15 cellular contexts compared by ENCODE assay signal in genomic region chr14:90475298-90475697, GRCh38.
DNase-seq lines count a peak whose midpoint lies in the region; TF ChIP-seq lines count a peak whose summit lies in the region.
"Had no signal": no experiment of that assay in that cellular context is flagged by ENCODE, and none has a peak within 500 bp of the region (broad histone marks: within the 10 kb centered on the region; RNA-seq: fewer than 3 reads in every experiment).

No MANE protein-coding gene starts in this region.

- H3K27me3 ChIP-seq in mesenchymal stem cell (ENCODE audit: control insufficient read depth in 1 of 2, insufficient read depth in 1 of 2, low read length in 2 of 2), result peaks cover 0 to 3% of the 10 kb centered on the region in 2 experiments

- no peak overlapping the region for H2BK5ac ChIP-seq in mesenchymal stem cell (ENCODE audit: low read depth, low read length, poor library complexity, severe bottlenecking)

- H3K4me3 ChIP-seq in HEK293 (ENCODE audit: low read depth, low read length) (no peak overlapping the region), astrocyte of the spinal cord (ENCODE audit: low read depth, low read length) (no peak overlapping the region), mesenchymal stem cell (ENCODE audit: insufficient read depth in 1 of 2, low read depth in 1 of 2, low read length in 2 of 2) (no peak overlapping the region)

- in situ Hi-C loops in astrocyte of the spinal cord (cut with HindIII; ENCODE audit: low sequenced_read_pairs), result no loop called here

- H3K36me3 ChIP-seq in HEK293 (ENCODE audit: control insufficient read depth in 2 of 2, insufficient read depth in 1 of 2, low read length in 2 of 2) (no peaks in the 10 kb centered on the region), mesenchymal stem cell (ENCODE audit: control insufficient read depth in 1 of 2, insufficient read depth in 2 of 2, low read depth in 1 of 2, low read length in 2 of 2) (no peaks in the 10 kb centered on the region)

- no peak for TF ChIP-seq CTCF in HEK293 (tag by site-specific recombination; IDR thresholded peaks at IDR 0.05)
- no peak for TF ChIP-seq CTCF in astrocyte of the spinal cord (IDR thresholded peaks at IDR 0.05; ENCODE audit: low read depth, low read length)

- no peak overlapping the region for H3K14ac ChIP-seq in mesenchymal stem cell (ENCODE audit: low read length in 2 of 2)

- H3K9me3 ChIP-seq in HEK293 (ENCODE audit: control insufficient read depth, insufficient read depth, low read depth, low read length), result no peaks in the 10 kb centered on the region
- H3K9me3 ChIP-seq in mesenchymal stem cell (ENCODE audit: control insufficient read depth, low read length), result peaks cover 39% of the 10 kb centered on the region

- 50% methylated on average over 2 of the region's 3 CpGs for WGBS in mesenchymal stem cell

- no peak overlapping the region for H2AFZ ChIP-seq in mesenchymal stem cell (ENCODE audit: low read depth, low read length)

- no peaks in the 10 kb centered on the region for H3K79me1 ChIP-seq in mesenchymal stem cell (replicated peaks; ENCODE audit: low read length, poor library complexity, severe bottlenecking)

- H3K4me2 ChIP-seq in mesenchymal stem cell (ENCODE audit: low read length, poor library complexity, severe bottlenecking), result no peak overlapping the region

- no peak overlapping the region for H3K4ac ChIP-seq in mesenchymal stem cell (ENCODE audit: low read depth in 1 of 2, low read length in 2 of 2)

- POLR2A ChIA-PET in HEK293 (lab: Yijun Ruan, JAX), result no interaction called here

- no peak overlapping the region for H3K18ac ChIP-seq in mesenchymal stem cell (ENCODE audit: low read depth in 1 of 2, low read length in 2 of 2)

- H3K9ac ChIP-seq in mesenchymal stem cell (ENCODE audit: low read length), result no peak overlapping the region

- H2AK5ac ChIP-seq in mesenchymal stem cell (ENCODE audit: low read length, severe bottlenecking), result no peak overlapping the region

- no peak overlapping the region for H4K91ac ChIP-seq in mesenchymal stem cell (ENCODE audit: low read length)

- CTCF ChIA-PET in HEK293 (lab: Yijun Ruan, JAX), result interaction anchor here (0.9 kb wide), 1 partner anchor 1733 kb away, joined by 3 read pairs; no protein-coding TSS in a partner anchor

- H4K8ac ChIP-seq in mesenchymal stem cell (ENCODE audit: low read length), result no peak overlapping the region

- no peak overlapping the region for H3K23ac ChIP-seq in mesenchymal stem cell (ENCODE audit: low read length in 2 of 2)

- DNase-seq in NAMALWA (ENCODE audit: low spot score), result peak; percentile 21
- peak; percentile 9 for DNase-seq in astrocyte of the spinal cord (ENCODE audit: low read depth, low spot score)
- peak; percentile 12 for DNase-seq in mesenchymal stem cell
- no peak for DNase-seq in germinal center (ENCODE audit: low spot score)
- no peak for DNase-seq in DMS79 treated with DMSO at 0.1 percent for 48 hours (lab: John Stamatoyannopoulos, UW)
- DNase-seq in middle frontal gyrus (ENCODE audit: extremely low spot score, low spot score), result no peak
- DNase-seq: C1 segment of cervical spinal cord; Calu3; CD4-positive, alpha-beta memory T cell; COR-L47; DMS53; DND-41; H9; HFFc6 had no signal

- no peak overlapping the region for H2BK12ac ChIP-seq in mesenchymal stem cell (ENCODE audit: low read length in 2 of 2)

- H3K27ac ChIP-seq in HEK293 (ENCODE audit: extremely low read depth, low read depth, low read length), result no peak overlapping the region
- no peak overlapping the region for H3K27ac ChIP-seq in mesenchymal stem cell (ENCODE audit: low read length, poor library complexity, severe bottlenecking)

- no peak overlapping the region for H2BK120ac ChIP-seq in mesenchymal stem cell (ENCODE audit: low read depth, low read length)

- no peak overlapping the region for H2BK15ac ChIP-seq in mesenchymal stem cell (ENCODE audit: low read depth, poor library complexity, severe bottlenecking)

- no peaks in the 10 kb centered on the region for H3K4me1 ChIP-seq in HEK293 (ENCODE audit: control insufficient read depth, insufficient read depth, low read length)
- no peaks in the 10 kb centered on the region for H3K4me1 ChIP-seq in mesenchymal stem cell (ENCODE audit: control insufficient read depth, insufficient read depth, low read depth, low read length)

TF ChIP-seq in HEK293, 187 proteins besides CTCF, POLR2A, EP300 and RAD21:
- no peak for TF ChIP-seq HOXD13 (CRISPR knock-in tag; IDR thresholded peaks at IDR 0.05; ENCODE audit: borderline replicate concordance)
- TF ChIP-seq, protein P1, sequence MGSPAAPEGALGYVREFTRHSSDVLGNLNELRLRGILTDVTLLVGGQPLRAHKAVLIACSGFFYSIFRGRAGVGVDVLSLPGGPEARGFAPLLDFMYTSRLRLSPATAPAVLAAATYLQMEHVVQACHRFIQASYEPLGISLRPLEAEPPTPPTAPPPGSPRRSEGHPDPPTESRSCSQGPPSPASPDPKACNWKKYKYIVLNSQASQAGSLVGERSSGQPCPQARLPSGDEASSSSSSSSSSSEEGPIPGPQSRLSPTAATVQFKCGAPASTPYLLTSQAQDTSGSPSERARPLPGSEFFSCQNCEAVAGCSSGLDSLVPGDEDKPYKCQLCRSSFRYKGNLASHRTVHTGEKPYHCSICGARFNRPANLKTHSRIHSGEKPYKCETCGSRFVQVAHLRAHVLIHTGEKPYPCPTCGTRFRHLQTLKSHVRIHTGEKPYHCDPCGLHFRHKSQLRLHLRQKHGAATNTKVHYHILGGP (tag by site-specific recombination; IDR thresholded peaks at IDR 0.05), result peak; percentile 41; the same call in 1 of the 2 replicates
- peak; percentile 90 for TF ChIP-seq SETDB1 (IDR thresholded peaks at IDR 0.05; ENCODE audit: insufficient read length, low read length)
- TF ChIP-seq ZNF521 (tag by site-specific recombination; IDR thresholded peaks at IDR 0.05), result no peak
- 0 out of 2 replicates have a peak, but pooled peaks have one; percentile 11 for TF ChIP-seq ZNF626 (tag by site-specific recombination; IDR thresholded peaks at IDR 0.05)
- peak; percentile 53; the same call in 1 of the 2 replicates for TF ChIP-seq ZNF26 (tag by site-specific recombination; IDR thresholded peaks at IDR 0.05)
- 0 out of 2 replicates have a peak, but pooled peaks have one; percentile 53 for TF ChIP-seq ZNF184 (tag by site-specific recombination; IDR thresholded peaks at IDR 0.05)
- TF ChIP-seq ZNF549 (tag by site-specific recombination; IDR thresholded peaks at IDR 0.05), result peak; percentile 62; the same call in 1 of the 2 replicates
- no peak for TF ChIP-seq ZNF518A (tag by site-specific recombination; conservative IDR thresholded peaks at IDR 0.05; ENCODE audit: low read depth)

Comparison
In these comparisons a context has a peak if more than half of its experiments do, and no peak if none do; other contexts are left out.
1. DNase-seq: peak in NAMALWA (single experiment), astrocyte of the spinal cord (single experiment) and mesenchymal stem cell (single experiment); none in germinal center (single experiment), DMS79 treated with DMSO at 0.1 percent for 48 hours (single experiment) and middle frontal gyrus (single experiment).